15 cellular contexts compared by ENCODE assay signal in genomic region chr5:146018461-146019375, GRCh38.
A peak's percentile ranks its signal among the peaks of the same experiment; 100 is the strongest.
DNase-seq lines count a peak whose midpoint lies in the region; ATAC-seq, FAIRE-seq and TF ChIP-seq lines count a peak whose summit lies in the region.
"Had no signal": no experiment of that assay in that cellular context is flagged by ENCODE, and none has a peak within 500 bp of the region (broad histone marks: within the 10 kb centered on the region; RNA-seq: fewer than 3 reads in every experiment).

No MANE protein-coding gene starts in this region.

- intact Hi-C loops in psoas muscle (cut with DNase I) (no loop called here), Caco-2 (cut with micrococcal nuclease; ENCODE audit: unreplicated experiment) (loop anchor here (2.0 kb wide), 1 partner anchor 30 kb away; no protein-coding TSS in a partner anchor)

- no peak for TF ChIP-seq POLR2A in A549 (IDR thresholded peaks at IDR 0.05; ENCODE audit: low read length)
- TF ChIP-seq POLR2A in upper lobe of left lung (IDR thresholded peaks at IDR 0.05) = no peak

- TF ChIP-seq RAD21 in A549 (conservative IDR thresholded peaks at IDR 0.05 in 1 of 2, IDR thresholded peaks at IDR 0.05 in 1 of 2) = no peak

- no peaks in the 10 kb centered on the region for H3K27me3 ChIP-seq in adipocyte (replicated peaks; ENCODE audit: control insufficient read depth, insufficient read depth, low read length)
- no peaks in the 10 kb centered on the region for H3K27me3 ChIP-seq in psoas muscle (ENCODE audit: insufficient read depth in 3 of 3, low read length in 2 of 3)
- H3K27me3 ChIP-seq in upper lobe of left lung = no peaks in the 10 kb centered on the region
- no peaks in the 10 kb centered on the region for H3K27me3 ChIP-seq in Caco-2 (replicated peaks; ENCODE audit: control insufficient read depth, insufficient read depth, low read length)

- POLR2A ChIA-PET in A549 (lab: Yijun Ruan, JAX) (no interaction called here), Caco-2 (lab: Charles Lee) (no interaction called here)

- H3K4me3 Mint-ChIP-seq in Caco-2 (ENCODE audit: unreplicated experiment) = no peak overlapping the region
- H3K4me3 Mint-ChIP-seq: B cell; CD4-positive, alpha-beta T cell had no signal

- no peaks in the 10 kb centered on the region for H3K27me3 Mint-ChIP-seq in Caco-2 (ENCODE audit: insufficient read depth, unreplicated experiment)
- H3K27me3 Mint-ChIP-seq: B cell had no signal

- peaks cover 35% of the 10 kb centered on the region for H3K4me1 Mint-ChIP-seq in Caco-2 (ENCODE audit: low read depth, unreplicated experiment)
- H3K4me1 Mint-ChIP-seq: B cell had no signal

- H3K4me2 ChIP-seq in A549 = no peak overlapping the region

- H3K4me1 ChIP-seq in A549 (no peaks in the 10 kb centered on the region; the same call in 2 of the 3 replicates), adipocyte (ENCODE audit: control insufficient read depth, insufficient read depth, low read length) (no peaks in the 10 kb centered on the region), psoas muscle (peaks cover 6% of the 10 kb centered on the region), upper lobe of left lung (no peaks in the 10 kb centered on the region), Caco-2 (peaks cover 33% of the 10 kb centered on the region)

- BruUV-seq in Caco-2 (replicated peaks; lab: Mats Ljungman, UMichigan) = no TSS peak

- 76% methylated on average over 5 of the region's 5 CpGs for WGBS in A549 (ENCODE audit: missing lambda C conversion rate)
- WGBS in psoas muscle, 3 donors = 51 to 66% (median 62%) methylated on average over 5 of the region's 5 CpGs
- 75 to 81% methylated on average over 5 of the region's 5 CpGs for WGBS in upper lobe of left lung, 2 donors

- ATAC-seq in A549 (no peak), psoas muscle (peak in 3 of 4 donors; percentile 32 to 72 (median 46)), upper lobe of left lung (ENCODE audit: low FRiP score in 2 of 2) (no peak)

- no peak overlapping the region for H3K27ac Mint-ChIP-seq in Caco-2 (ENCODE audit: unreplicated experiment)
- H3K27ac Mint-ChIP-seq: B cell; CD4-positive, alpha-beta T cell had no signal

- no peaks in the 10 kb centered on the region for H3K9me3 ChIP-seq in A549
- no peaks in the 10 kb centered on the region for H3K9me3 ChIP-seq in adipocyte (ENCODE audit: control insufficient read depth, low read length)
- H3K9me3 ChIP-seq in psoas muscle = no peaks in the 10 kb centered on the region
- no peaks in the 10 kb centered on the region for H3K9me3 ChIP-seq in upper lobe of left lung
- no peaks in the 10 kb centered on the region for H3K9me3 ChIP-seq in Caco-2

- H3K27ac ChIP-seq in A549 = no peak overlapping the region
- H3K27ac ChIP-seq in psoas muscle = no peak overlapping the region
- H3K27ac ChIP-seq in upper lobe of left lung = no peak overlapping the region

- no peak overlapping the region for H3K9ac ChIP-seq in adipocyte (ENCODE audit: low read length)

- CTCF ChIA-PET in A549 (lab: Yijun Ruan, JAX) (no interaction called here), Caco-2 (lab: Charles Lee) (interaction anchor here (0.6 kb wide), 1 partner anchor 50 kb away, joined by 8 read pairs; no protein-coding TSS in a partner anchor)

- H3K36me3 ChIP-seq in adipocyte (ENCODE audit: control insufficient read depth, insufficient read depth, low read length, severe bottlenecking) = no peaks in the 10 kb centered on the region
- peaks cover 0 to 21% of the 10 kb centered on the region in 2 donors for H3K36me3 ChIP-seq in psoas muscle (ENCODE audit: insufficient read depth in 1 of 2, low read depth in 1 of 2)
- H3K36me3 ChIP-seq in upper lobe of left lung = no peaks in the 10 kb centered on the region
- peaks cover 6% of the 10 kb centered on the region for H3K36me3 ChIP-seq in Caco-2 (ENCODE audit: control insufficient read depth, insufficient read depth, low read length)

- H3K9me3 Mint-ChIP-seq in Caco-2 (ENCODE audit: unreplicated experiment) = no peaks in the 10 kb centered on the region

- H3K36me3 Mint-ChIP-seq in Caco-2 (ENCODE audit: insufficient read depth, unreplicated experiment) = peaks cover 33% of the 10 kb centered on the region

- DNase-seq in A549 (ENCODE audit: low read depth in 1 of 2, low spot score in 1 of 2) = no peak
- peak; percentile 21 for DNase-seq in H4 (ENCODE audit: low spot score)
- DNase-seq in adipocyte (ENCODE audit: low read depth) = peak; percentile 13
- DNase-seq in psoas muscle = no peak
- DNase-seq in upper lobe of left lung = no peak
- DNase-seq in Caco-2 = no peak
- no peak for DNase-seq in NCI-H2171 (lab: John Stamatoyannopoulos, UW)
- DNase-seq: C1 segment of cervical spinal cord; CD4-positive, alpha-beta T cell; DMS79 treated with DMSO at 0.1 percent for 48 hours; GF-D8; HCEC 1CT had no signal

- no peak overlapping the region for H3K4me3 ChIP-seq in A549
- no peak overlapping the region for H3K4me3 ChIP-seq in adipocyte (ENCODE audit: low read length)
- no peak overlapping the region for H3K4me3 ChIP-seq in psoas muscle
- H3K4me3 ChIP-seq in upper lobe of left lung = no peak overlapping the region
- H3K4me3 ChIP-seq in Caco-2 (ENCODE audit: low read depth, low read length) = no peak overlapping the region

- peak; percentile 13 for FAIRE-seq in A549 (lab: Jason Lieb, UNC)
- FAIRE-seq: GM19239, H1 had no signal

- TF ChIP-seq EP300 in A549 (IDR thresholded peaks at IDR 0.05) (no peak), upper lobe of left lung (IDR thresholded peaks at IDR 0.05) (no peak)

- TF ChIP-seq CTCF in A549 (IDR thresholded peaks at IDR 0.05) (no peak), psoas muscle (IDR thresholded peaks at IDR 0.05) (no peak), upper lobe of left lung (IDR thresholded peaks at IDR 0.05) (no peak), Caco-2 (IDR thresholded peaks at IDR 0.05; ENCODE audit: insufficient read depth in 1 of 2, low read depth in 1 of 2, low read length in 1 of 2, severe bottlenecking in 1 of 2, unreplicated experiment in 1 of 2) (no peak)

TF ChIP-seq in A549, 52 proteins besides CTCF, POLR2A, EP300 and RAD21 (continues in another document):
- TF ChIP-seq CBX8 (IDR thresholded peaks at IDR 0.05) (no peak), MYC (IDR thresholded peaks at IDR 0.05; ENCODE audit: borderline replicate concordance, low read length) (no peak), RFX5 (IDR thresholded peaks at IDR 0.05) (no peak), RARB (CRISPR knock-in tag; IDR thresholded peaks at IDR 0.05) (no peak), USF2 (IDR thresholded peaks at IDR 0.05) (no peak), TFCP2L1 (CRISPR knock-in tag; IDR thresholded peaks at IDR 0.05) (no peak), EHF (CRISPR knock-in tag; IDR thresholded peaks at IDR 0.05) (no peak), HMGXB4 (CRISPR knock-in tag; IDR thresholded peaks at IDR 0.05; ENCODE audit: borderline replicate concordance) (no peak), FOSB (CRISPR knock-in tag; IDR thresholded peaks at IDR 0.05) (no peak), NR3C1 (IDR thresholded peaks at IDR 0.05) (no peak), FOXS1 (CRISPR knock-in tag; IDR thresholded peaks at IDR 0.05) (no peak), ELK1 (IDR thresholded peaks at IDR 0.05; ENCODE audit: low read depth, low read length) (no peak), HEYL (CRISPR knock-in tag; IDR thresholded peaks at IDR 0.05) (no peak), ATOH8 (CRISPR knock-in tag; IDR thresholded peaks at IDR 0.05; ENCODE audit: low read depth) (no peak), JUN (IDR thresholded peaks at IDR 0.05) (no peak), NFE2L2 (conservative IDR thresholded peaks at IDR 0.05; ENCODE audit: low read length) (no peak), HES2 (IDR thresholded peaks at IDR 0.05) (no peak)

Comparison
In these comparisons a context has a peak if more than half of its experiments do, and no peak if none do; other contexts are left out.
1. ATAC-seq: peak in psoas muscle (3 of 4); none in A549 (0 of 2) and upper lobe of left lung (0 of 2).
2. DNase-seq: peak in H4 (single experiment) and adipocyte (single experiment); none in A549 (0 of 2), psoas muscle (0 of 2), upper lobe of left lung (0 of 2), Caco-2 (0 of 2) and NCI-H2171 (single experiment).